ENCODE assay signal across 9 cellular contexts in genomic region chr14:106277503-106277902, GRCh38.
DNase-seq lines count a peak whose midpoint lies in the region; ATAC-seq and TF ChIP-seq lines count a peak whose summit lies in the region.
"Had no signal": no experiment of that assay in that cellular context is flagged by ENCODE, and none has a peak within 500 bp of the region (broad histone marks: within the 10 kb centered on the region; RNA-seq: fewer than 3 reads in every experiment).

No MANE protein-coding gene starts in this region.

- intact Hi-C loops in heart right ventricle (cut with DNase I) (no loop called here), Right ventricle myocardium inferior (cut with DNase I) (no loop called here), PC-9 (cut with micrococcal nuclease; ENCODE audit: unreplicated experiment) (no loop called here), body of pancreas (cut with DNase I) (no loop called here), transverse colon (cut with DNase I; ENCODE audit: low total_unique reads) (no loop called here)

- no peak overlapping the region for H3K4me3 ChIP-seq in heart right ventricle
- H3K4me3 ChIP-seq in PC-9: no peak overlapping the region
- H3K4me3 ChIP-seq in body of pancreas: no peak overlapping the region
- H3K4me3 ChIP-seq in transverse colon: no peak overlapping the region

- TF ChIP-seq CTCF in heart right ventricle (IDR thresholded peaks at IDR 0.05) (peak in 5 of 9 donors; percentile 11 to 68 (median 32)), PC-9 (conservative IDR thresholded peaks at IDR 0.05) (peak; percentile 66), body of pancreas (IDR thresholded peaks at IDR 0.05) (peak; percentile 15 to 52 (median 35)), transverse colon (IDR thresholded peaks at IDR 0.05) (peak; percentile 17 to 52 (median 33))

- no peaks in the 10 kb centered on the region for H3F3A ChIP-seq in PC-9 (ENCODE audit: insufficient read depth, low read depth)

- H3K36me3 ChIP-seq in heart right ventricle: no peaks in the 10 kb centered on the region
- no peaks in the 10 kb centered on the region for H3K36me3 ChIP-seq in PC-9 (ENCODE audit: low read depth)
- H3K36me3 ChIP-seq in body of pancreas (replicated peaks in 1 of 2; ENCODE audit: insufficient read depth in 1 of 2, low read depth in 2 of 2): no peaks in the 10 kb centered on the region
- H3K36me3 ChIP-seq in transverse colon: no peaks in the 10 kb centered on the region

- POLR2A ChIA-PET in PC-9 (lab: Charles Lee; ENCODE audit: unreplicated experiment): no interaction called here

- DNase-seq in heart right ventricle (no peak), Right ventricle myocardium inferior (ENCODE audit: missing footprints) (no peak), PC-9 (no peak), body of pancreas (peak in 1 of 4 donors; percentile 41), transverse colon (peak; percentile 18), NCI-H1092 treated with DMSO at 0.1 percent for 48 hours (lab: John Stamatoyannopoulos, UW) (no peak)
- DNase-seq: DMS79 had no signal

- no peak overlapping the region for H3K4me2 ChIP-seq in PC-9

- H3K9me2 ChIP-seq in PC-9 (ENCODE audit: insufficient read depth): no peaks in the 10 kb centered on the region

- no TSS peak for BruUV-seq in PC-9 (replicated peaks; lab: Mats Ljungman, UMichigan)

- TF ChIP-seq EP300 in transverse colon (IDR thresholded peaks at IDR 0.05; ENCODE audit: low read depth): no peak

- H3K9me3 ChIP-seq in heart right ventricle (no peaks in the 10 kb centered on the region), PC-9 (ENCODE audit: insufficient read depth, low read depth) (no peaks in the 10 kb centered on the region), body of pancreas (no peaks in the 10 kb centered on the region), transverse colon (no peaks in the 10 kb centered on the region)

- no peaks in the 10 kb centered on the region for H3K79me2 ChIP-seq in PC-9 (ENCODE audit: low read depth)

- H3K4me1 ChIP-seq in heart right ventricle (no peaks in the 10 kb centered on the region), PC-9 (replicated peaks; ENCODE audit: insufficient read depth) (no peaks in the 10 kb centered on the region), body of pancreas (no peaks in the 10 kb centered on the region), transverse colon (no peaks in the 10 kb centered on the region)

- CTCF ChIA-PET in PC-9 (lab: Charles Lee): no interaction called here

- in situ Hi-C loops in transverse colon (cut with MboI; ENCODE audit: low pct_ligation_motif_present in 1 of 4, low pct_unique_long_range_greater_than_20kb in 1 of 4, low sequenced_read_pairs in 3 of 4): no loop called here

- ATAC-seq in heart right ventricle (no peak), Right ventricle myocardium inferior (no peak), body of pancreas (no peak), HG03442 (IDR thresholded peaks at IDR 0.05; ENCODE audit: unreplicated experiment) (no peak), GM21723 (IDR thresholded peaks at IDR 0.05; ENCODE audit: unreplicated experiment) (no peak)

- H3K27ac ChIP-seq in heart right ventricle (no peak overlapping the region), PC-9 (no peak overlapping the region), body of pancreas (no peak overlapping the region), transverse colon (no peak overlapping the region)

- 29 to 32% methylated on average over 3 of the region's 3 CpGs for WGBS in heart right ventricle, 2 donors
- 24 to 31% methylated on average over 3 of the region's 3 CpGs for WGBS in body of pancreas, 2 donors
- WGBS in transverse colon (ENCODE audit: low coverage in 1 of 2), 2 donors: 21 to 83% methylated on average over 1 to 3 of the region's 3 CpGs

- no peak overlapping the region for H2AFZ ChIP-seq in PC-9

- H3K27me3 ChIP-seq in heart right ventricle: peaks cover 0 to 54% (median 20%) of the 10 kb centered on the region in 7 donors
- peaks cover 19% of the 10 kb centered on the region for H3K27me3 ChIP-seq in PC-9 (ENCODE audit: insufficient read depth, low read depth)
- no peaks in the 10 kb centered on the region for H3K27me3 ChIP-seq in body of pancreas
- H3K27me3 ChIP-seq in transverse colon: peaks cover 12% of the 10 kb centered on the region

- H4K20me1 ChIP-seq in PC-9 (ENCODE audit: insufficient read depth): no peaks in the 10 kb centered on the region

- no peak for TF ChIP-seq POLR2A in body of pancreas (IDR thresholded peaks at IDR 0.05)
- TF ChIP-seq POLR2A in transverse colon (IDR thresholded peaks at IDR 0.05): no peak
